Comparison of ENCODE assay signal across 12 cellular contexts in genomic region chr10:121526801-121527221, GRCh38.
DNase-seq lines count a peak whose midpoint lies in the region; TF ChIP-seq lines count a peak whose summit lies in the region.
"Had no signal": no experiment of that assay in that cellular context is flagged by ENCODE, and none has a peak within 500 bp of the region (broad histone marks: within the 10 kb centered on the region; RNA-seq: fewer than 3 reads in every experiment).

No MANE protein-coding gene starts in this region.

- no peak overlapping the region for H3K9ac ChIP-seq in mammary epithelial cell (ENCODE audit: insufficient read depth, low read length)
- H3K9ac ChIP-seq in OCI-LY3 (ENCODE audit: low read length): no peak overlapping the region

- no peak overlapping the region for H3K4me2 ChIP-seq in mammary epithelial cell (ENCODE audit: insufficient read depth, low read depth, low read length)
- H3K4me2 ChIP-seq in OCI-LY3 (ENCODE audit: low read length): peak overlapping the region; percentile 63

- intact Hi-C loops in breast epithelium (cut with DNase I; ENCODE audit: low total_unique reads): no loop called here
- intact Hi-C loops in mammary epithelial cell (cut with micrococcal nuclease): no loop called here
- intact Hi-C loops in uterus (cut with DNase I; ENCODE audit: low total_unique reads): no loop called here

- BruUV-seq in mammary epithelial cell (replicated peaks; lab: Mats Ljungman, UMichigan): no TSS peak

- H3K27ac ChIP-seq in breast epithelium (peak overlapping the region; percentile 54 to 80), mammary epithelial cell (ENCODE audit: insufficient read depth, low read depth, low read length) (no peak overlapping the region), OCI-LY3 (ENCODE audit: low read length) (no peak overlapping the region), layer of hippocampus (ENCODE audit: low read depth, low read length) (peak overlapping the region; percentile 99), uterus (peak overlapping the region; percentile 77 to 82)
- H3K27ac ChIP-seq: ascending aorta, right lobe of liver, RWPE1 had no signal

- CTCF ChIA-PET in mammary epithelial cell (lab: Charles Lee; ENCODE audit: low non-redundant PET): no interaction called here

- no peak overlapping the region for H2AFZ ChIP-seq in mammary epithelial cell (ENCODE audit: low read depth, low read length)
- peak overlapping the region; percentile 73; the same call in 1 of the 2 replicates for H2AFZ ChIP-seq in OCI-LY3 (ENCODE audit: low read depth, low read length)

- DNase-seq in breast epithelium (ENCODE audit: low spot score in 2 of 2): no peak
- no peak for DNase-seq in mammary epithelial cell
- DNase-seq in uterus: no peak
- DNase-seq in ACHN: no peak
- no peak for DNase-seq in SKM-1 treated with dmso at 0.1 percent for 144 hours (lab: John Stamatoyannopoulos, UW; ENCODE audit: unreplicated experiment)
- no peak for DNase-seq in activated T-cell treated with anti-CD3 and anti-CD28 coated beads, Interleukin-2, amount 50 U/mL, for 48 hours
- DNase-seq: NCI-H1436 treated with DMSO at 0.1 percent for 48 hours, right lobe of liver had no signal

- no peaks in the 10 kb centered on the region for H4K20me1 ChIP-seq in mammary epithelial cell (ENCODE audit: insufficient read depth, low read length)
- no peaks in the 10 kb centered on the region for H4K20me1 ChIP-seq in OCI-LY3 (ENCODE audit: insufficient read depth, low read length)

- dilution Hi-C loops in mammary epithelial cell (cut with HindIII; ENCODE audit: low sequenced_read_pairs): no loop called here

- H3K27me3 ChIP-seq in breast epithelium (no peaks in the 10 kb centered on the region), mammary epithelial cell (ENCODE audit: insufficient read depth, low read length) (no peaks in the 10 kb centered on the region), OCI-LY3 (ENCODE audit: low read depth, low read length) (0 out of 2 replicates have a peak, but pooled peaks cover 4% of the 10 kb centered on the region), layer of hippocampus (ENCODE audit: control insufficient read depth, insufficient read depth, low read length) (no peaks in the 10 kb centered on the region), uterus (no peaks in the 10 kb centered on the region)
- H3K27me3 ChIP-seq: ascending aorta, right lobe of liver had no signal

- H3K4me1 ChIP-seq in breast epithelium (peaks cover 0 to 13% of the 10 kb centered on the region in 2 donors), mammary epithelial cell (ENCODE audit: insufficient read depth, low read length) (peaks cover 23% of the 10 kb centered on the region), OCI-LY3 (ENCODE audit: low read length) (peaks cover 9% of the 10 kb centered on the region), uterus (peaks cover 0 to 4% of the 10 kb centered on the region in 2 donors)
- H3K4me1 ChIP-seq: ascending aorta had no signal

- WGBS in mammary epithelial cell (ENCODE audit: low coverage, missing lambda C conversion rate): 97% methylated on average over 8 of the region's 8 CpGs

- H3K9me3 ChIP-seq in breast epithelium: no peaks in the 10 kb centered on the region
- no peaks in the 10 kb centered on the region for H3K9me3 ChIP-seq in mammary epithelial cell (replicated peaks; ENCODE audit: insufficient read depth, low read length)
- no peaks in the 10 kb centered on the region for H3K9me3 ChIP-seq in OCI-LY3 (ENCODE audit: insufficient read depth, low read length)
- H3K9me3 ChIP-seq in uterus: no peaks in the 10 kb centered on the region
- H3K9me3 ChIP-seq: ascending aorta, right lobe of liver had no signal

- H3K4me3 ChIP-seq in breast epithelium (no peak overlapping the region), mammary epithelial cell (replicated peaks in 1 of 3; ENCODE audit: insufficient read depth in 1 of 3, low read depth in 2 of 3, low read length in 3 of 3) (no peak overlapping the region), OCI-LY3 (ENCODE audit: low read length) (no peak overlapping the region), uterus (no peak overlapping the region)
- H3K4me3 ChIP-seq: ascending aorta, right lobe of liver had no signal

- no peak for TF ChIP-seq CTCF in breast epithelium (IDR thresholded peaks at IDR 0.05)
- no peak for TF ChIP-seq CTCF in mammary epithelial cell (conservative IDR thresholded peaks at IDR 0.05 in 1 of 2, IDR thresholded peaks at IDR 0.05 in 1 of 2; ENCODE audit: extremely low read depth in 1 of 2, insufficient read depth in 1 of 2, low read depth in 1 of 2, low read length in 2 of 2)
- no peak for TF ChIP-seq CTCF in OCI-LY3 (IDR thresholded peaks at IDR 0.05; ENCODE audit: low read depth, low read length)
- TF ChIP-seq CTCF in uterus (IDR thresholded peaks at IDR 0.05): no peak

- H3K36me3 ChIP-seq in breast epithelium: no peaks in the 10 kb centered on the region
- H3K36me3 ChIP-seq in mammary epithelial cell (ENCODE audit: insufficient read depth, low read length): no peaks in the 10 kb centered on the region
- H3K36me3 ChIP-seq in OCI-LY3 (replicated peaks; ENCODE audit: low read depth, low read length): no peaks in the 10 kb centered on the region
- H3K36me3 ChIP-seq in uterus: no peaks in the 10 kb centered on the region
- H3K36me3 ChIP-seq: ascending aorta, right lobe of liver had no signal

- TF ChIP-seq POLR2A in breast epithelium (IDR thresholded peaks at IDR 0.05): no peak
- no peak for TF ChIP-seq POLR2A in uterus (IDR thresholded peaks at IDR 0.05)

- in situ Hi-C loops in mammary epithelial cell (cut with MboI; ENCODE audit: low sequenced_read_pairs in 2 of 2): no loop called here
- in situ Hi-C loops in ACHN (cut with HindIII; ENCODE audit: low pct_ligation_motif_present, low pct_unique_long_range_greater_than_20kb, low sequenced_read_pairs): no loop called here

- H3K79me2 ChIP-seq in mammary epithelial cell (ENCODE audit: insufficient read depth, low read length) (peaks cover 12% of the 10 kb centered on the region), OCI-LY3 (ENCODE audit: low read length) (no peaks in the 10 kb centered on the region)

Comparison
In these comparisons a context has a peak if more than half of its experiments do, and no peak if none do; other contexts are left out.
1. H3K27ac ChIP-seq: peak in breast epithelium (2 of 2), layer of hippocampus (single experiment) and uterus (2 of 2); none in mammary epithelial cell (single experiment) and OCI-LY3 (single experiment).